36 cellular contexts compared by ENCODE assay signal in the genomic region with DNA sequence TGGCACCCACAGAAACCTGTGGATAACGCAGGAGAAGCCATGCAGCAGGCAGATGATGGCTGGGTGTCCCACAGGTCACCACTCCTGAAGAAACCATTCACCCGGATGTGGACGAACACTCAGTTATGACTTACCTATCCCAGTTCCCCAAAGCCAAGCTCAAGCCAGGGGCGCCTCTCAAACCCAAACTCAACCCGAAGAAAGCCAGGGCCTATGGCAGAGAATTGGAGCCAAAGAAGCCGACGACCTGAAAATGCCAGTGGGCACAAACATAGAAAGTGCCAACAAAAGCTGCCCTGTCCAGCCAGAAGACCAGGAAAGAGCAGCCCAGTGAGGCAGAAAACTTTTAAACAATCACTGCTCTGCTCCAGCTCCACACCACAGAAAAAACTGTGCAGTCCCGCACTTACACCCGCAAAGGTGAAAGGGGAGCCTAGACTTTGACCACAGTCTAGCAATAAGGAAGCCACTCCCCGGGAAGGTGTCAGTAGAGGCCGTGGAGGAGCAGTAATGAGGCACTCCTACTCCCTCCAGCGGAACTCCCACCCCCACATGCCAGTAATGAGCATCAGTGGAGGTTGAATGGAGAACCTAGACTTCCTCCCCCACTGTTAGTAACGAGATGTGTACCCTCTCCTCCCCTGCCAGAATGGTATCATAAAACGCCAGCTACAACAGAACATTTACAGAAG. TPM values are rescaled to one million over a fixed set of nuclear protein-coding genes. Genes with fewer than 3 reads are reported as not detected.
A peak's percentile ranks its signal among the peaks of the same experiment; 100 is the strongest.
DNase-seq lines count a peak whose midpoint lies in the region; ATAC-seq and TF ChIP-seq lines count a peak whose summit lies in the region.
"Had no signal": no experiment of that assay in that cellular context is flagged by ENCODE, and none has a peak within 500 bp of the region (broad histone marks: within the 10 kb centered on the region; RNA-seq: fewer than 3 reads in every experiment).

No MANE protein-coding gene starts in this region.

- H3K9me3 Mint-ChIP-seq in endothelial cell (ENCODE audit: unreplicated experiment): no peaks in the 10 kb centered on the region
- H3K9me3 Mint-ChIP-seq: activated CD4-positive, alpha-beta memory T cell treated with anti-CD3 and anti-CD28 coated beads, Interleukin-2, amount 10 ng/mL, durations not matched to agents 7 days and 5 days; activated naive CD4-positive, alpha-beta T cell treated with anti-CD3 and anti-CD28 coated beads, Interleukin-2, amount 10 ng/mL, durations not matched to agents 7 days and 5 days; central memory CD8-positive, alpha-beta T cell; endodermal cell; neural progenitor cell had no signal

- peaks cover 6% of the 10 kb centered on the region for H3K27me3 Mint-ChIP-seq in endothelial cell (ENCODE audit: unreplicated experiment)

- ATAC-seq in GM21360 (IDR thresholded peaks at IDR 0.05; ENCODE audit: unreplicated experiment): no peak
- ATAC-seq: A549; activated CD4-positive, CD25-positive, alpha-beta regulatory T cell treated with anti-CD3 and anti-CD28 coated beads, Interleukin-2, amount 50 U/mL, for 24 hours; body of pancreas; heart left ventricle; right cardiac atrium had no signal

- DNase-seq in CD1c-positive myeloid dendritic cell (ENCODE audit: extremely low spot score) (peak; percentile 59), endothelial cell (ENCODE audit: low spot score) (no peak), mesenteric fat pad (ENCODE audit: low spot score) (peak; percentile 78), NCI-H128 (lab: John Stamatoyannopoulos, UW; ENCODE audit: unreplicated experiment) (no peak), middle frontal gyrus (ENCODE audit: extremely low spot score, low spot score) (no peak)
- no peak for DNase-seq in activated CD4-positive, CD25-positive, alpha-beta regulatory T cell treated with anti-CD3 and anti-CD28 coated beads, Interleukin-2, amount 50 U/mL, for 72 hours
- DNase-seq: activated CD4-positive, alpha-beta memory T cell treated with anti-CD3 and anti-CD28 coated beads, Interleukin-2, amount 10 ng/mL, durations not matched to agents 7 days and 5 days; activated CD8-positive, alpha-beta memory T cell treated with anti-CD3 and anti-CD28 coated beads, Interleukin-2, amount 50 U/mL, for 48 hours; activated naive CD4-positive, alpha-beta T cell treated with anti-CD3 and anti-CD28 coated beads, Interleukin-2, amount 10 ng/mL, durations not matched to agents 7 days and 5 days; adrenal gland; AML-193; body of pancreas; CD4-positive, alpha-beta memory T cell; dermis blood vessel endothelial cell; endodermal cell; foreskin fibroblast; mammary epithelial cell; NCI-H1105; NCI-H1930; NCI-H2171 treated with DMSO at 0.1 percent for 48 hours; NCI-H510A; stimulated activated CD4-positive, alpha-beta T cell treated with anti-CD3 and anti-CD28 coated beads, Interleukin-4, amount 100 ng/mL, for 24 hours; T-helper 2 cell; thyroid gland had no signal

- peaks cover 20% of the 10 kb centered on the region for H3K4me1 ChIP-seq in Loucy (ENCODE audit: insufficient read depth, low read length, poor library complexity, severe bottlenecking)
- H3K4me1 ChIP-seq: A549, body of pancreas, neural progenitor cell had no signal

- H4K20me1 ChIP-seq in Loucy (ENCODE audit: insufficient read depth, low read length, poor library complexity, severe bottlenecking): no peaks in the 10 kb centered on the region

- no peak for TF ChIP-seq CTCF in Loucy (conservative IDR thresholded peaks at IDR 0.05; ENCODE audit: low read length)
- TF ChIP-seq CTCF in endothelial cell (IDR thresholded peaks at IDR 0.05; ENCODE audit: unreplicated experiment): no peak

- H3K27me3 ChIP-seq in Loucy (ENCODE audit: insufficient read depth, low read length, poor library complexity, severe bottlenecking): no peaks in the 10 kb centered on the region
- H3K27me3 ChIP-seq: adrenal gland, body of pancreas had no signal

- no peaks in the 10 kb centered on the region for H3K36me3 Mint-ChIP-seq in endothelial cell (ENCODE audit: low read depth, unreplicated experiment)
- H3K36me3 Mint-ChIP-seq: activated naive CD4-positive, alpha-beta T cell treated with anti-CD3 and anti-CD28 coated beads, Interleukin-2, amount 10 ng/mL, durations not matched to agents 7 days and 5 days; CD4-positive, alpha-beta memory T cell; neural progenitor cell had no signal

- H2AFZ ChIP-seq in Loucy (ENCODE audit: low read length): peak overlapping the region; percentile 74; the same call in 1 of the 2 replicates
- H2AFZ ChIP-seq: neural progenitor cell had no signal

- H3K9ac ChIP-seq in Loucy (ENCODE audit: low read depth, low read length, poor library complexity, severe bottlenecking): no peak overlapping the region
- H3K9ac ChIP-seq: neural progenitor cell had no signal

- H3K4me3 ChIP-seq in Loucy (ENCODE audit: low read length, poor library complexity, severe bottlenecking): peak overlapping the region; percentile 4
- H3K4me3 ChIP-seq: A549, adrenal gland, body of pancreas, esophagus muscularis mucosa, heart left ventricle, neural progenitor cell, thyroid gland had no signal

- H3K27ac Mint-ChIP-seq in endothelial cell (ENCODE audit: unreplicated experiment): peak overlapping the region; percentile 21
- H3K27ac Mint-ChIP-seq: activated CD4-positive, alpha-beta memory T cell treated with anti-CD3 and anti-CD28 coated beads, Interleukin-2, amount 10 ng/mL, durations not matched to agents 7 days and 5 days; activated naive CD4-positive, alpha-beta T cell treated with anti-CD3 and anti-CD28 coated beads, Interleukin-2, amount 10 ng/mL, durations not matched to agents 7 days and 5 days; CD4-positive, alpha-beta memory T cell; endodermal cell; neural progenitor cell had no signal

- peak overlapping the region; percentile 50 for H3K4me2 ChIP-seq in Loucy (ENCODE audit: low read depth, low read length, poor library complexity, severe bottlenecking)
- H3K4me2 ChIP-seq: A549, neural progenitor cell had no signal

- no peaks in the 10 kb centered on the region for H3K79me2 ChIP-seq in Loucy (ENCODE audit: insufficient read depth, low read length)

- H3K36me3 ChIP-seq in Loucy (ENCODE audit: insufficient read depth, low read length): no peaks in the 10 kb centered on the region
- H3K36me3 ChIP-seq: adrenal gland, esophagus muscularis mucosa, heart left ventricle, neural progenitor cell, thyroid gland had no signal

- peaks cover 62% of the 10 kb centered on the region for H3K4me1 Mint-ChIP-seq in endothelial cell (ENCODE audit: unreplicated experiment)
- H3K4me1 Mint-ChIP-seq: activated CD4-positive, alpha-beta memory T cell treated with anti-CD3 and anti-CD28 coated beads, Interleukin-2, amount 10 ng/mL, durations not matched to agents 7 days and 5 days; activated naive CD4-positive, alpha-beta T cell treated with anti-CD3 and anti-CD28 coated beads, Interleukin-2, amount 10 ng/mL, durations not matched to agents 7 days and 5 days; CD4-positive, alpha-beta memory T cell; central memory CD8-positive, alpha-beta T cell had no signal

- no peak overlapping the region for H3K4me3 Mint-ChIP-seq in endothelial cell (ENCODE audit: unreplicated experiment)
- H3K4me3 Mint-ChIP-seq: activated CD4-positive, alpha-beta memory T cell treated with anti-CD3 and anti-CD28 coated beads, Interleukin-2, amount 10 ng/mL, durations not matched to agents 7 days and 5 days; activated naive CD4-positive, alpha-beta T cell treated with anti-CD3 and anti-CD28 coated beads, Interleukin-2, amount 10 ng/mL, durations not matched to agents 7 days and 5 days; CD4-positive, alpha-beta memory T cell; central memory CD8-positive, alpha-beta T cell; endodermal cell; neural progenitor cell had no signal

- no peaks in the 10 kb centered on the region for H3K9me2 ChIP-seq in Loucy (replicated peaks; ENCODE audit: low read depth, low read length)

- H3F3A ChIP-seq in Loucy (ENCODE audit: low read depth): no peaks in the 10 kb centered on the region

- H3K9me3 ChIP-seq in Loucy (ENCODE audit: insufficient read depth, low read depth, low read length): no peaks in the 10 kb centered on the region
- H3K9me3 ChIP-seq: A549, adrenal gland, body of pancreas, esophagus muscularis mucosa, thyroid gland had no signal

RNA-seq across cellular contexts. Expression of gene ACVRL1, which starts 6.0 kb away (rescaled TPM):
- total RNA-seq in endothelial cell (ENCODE audit: unreplicated experiment): 395 TPM
- total RNA-seq in mesenteric fat pad: 85.2 TPM
- total RNA-seq: activated CD4-positive, alpha-beta memory T cell treated with anti-CD3 and anti-CD28 coated beads, Interleukin-2, amount 10 ng/mL, durations not matched to agents 7 days and 5 days had no signal

RNA-seq across cellular contexts. Expression of gene ANKRD33, which starts 13.4 kb away (rescaled TPM):
- total RNA-seq in endothelial cell (ENCODE audit: unreplicated experiment) (0.31 TPM), mesenteric fat pad (not detected)
- total RNA-seq: activated CD4-positive, alpha-beta memory T cell treated with anti-CD3 and anti-CD28 coated beads, Interleukin-2, amount 10 ng/mL, durations not matched to agents 7 days and 5 days; body of pancreas; CD4-positive, alpha-beta memory T cell; Daoy; dermis blood vessel endothelial cell; esophagus muscularis mucosa; heart left ventricle; kidney; mammary epithelial cell; myocyte; right cardiac atrium; thyroid gland had no signal

RNA-seq across cellular contexts. Expression of gene ACVR1B, which starts 50.2 kb away (rescaled TPM):
- total RNA-seq in endothelial cell (ENCODE audit: unreplicated experiment): 30.5 TPM
- total RNA-seq in mesenteric fat pad: 40.9 TPM

RNA-seq across cellular contexts. Expression of gene FIGNL2, which starts 52.7 kb away (rescaled TPM):
- 42.0 TPM for total RNA-seq in endothelial cell (ENCODE audit: unreplicated experiment)
- 1.3 TPM for total RNA-seq in mesenteric fat pad
- total RNA-seq: Daoy had no signal

Comparison
In these comparisons a context has a peak if more than half of its experiments do, and no peak if none do; other contexts are left out.
1. DNase-seq: peak in CD1c-positive myeloid dendritic cell (single experiment) and mesenteric fat pad (single experiment); none in endothelial cell (single experiment), activated CD4-positive, CD25-positive, alpha-beta regulatory T cell treated with anti-CD3 and anti-CD28 coated beads, Interleukin-2, amount 50 U/mL, for 72 hours (single experiment), NCI-H128 (single experiment) and middle frontal gyrus (single experiment).